ENCODE assay signal across 15 cellular contexts in genomic region chr18:79531386-79531785, GRCh38.
"Had no signal": no experiment of that assay in that cellular context is flagged by ENCODE, and none has a peak within 500 bp of the region (broad histone marks: within the 10 kb centered on the region; RNA-seq: fewer than 3 reads in every experiment).

No MANE protein-coding gene starts in this region.

- ATAC-seq: activated CD8-positive, alpha-beta memory T cell treated with anti-CD3 and anti-CD28 coated beads, Interleukin-2, amount 10 ng/mL, durations not matched to agents 7 days and 5 days; gastroesophageal sphincter; left lobe of liver; natural killer cell had no signal

- DNase-seq: activated CD4-positive, alpha-beta T cell treated with anti-CD3 and anti-CD28 coated beads, Interleukin-2, amount 50 U/mL, for 48 hours; activated CD8-positive, alpha-beta memory T cell treated with anti-CD3 and anti-CD28 coated beads, Interleukin-2, amount 10 ng/mL, durations not matched to agents 7 days and 5 days; activated naive CD4-positive, alpha-beta T cell treated with anti-CD3 and anti-CD28 coated beads, Interleukin-2, amount 10 ng/mL, durations not matched to agents 7 days and 5 days; erythroblast; natural killer cell had no signal

- H3K9me3 Mint-ChIP-seq: activated naive CD4-positive, alpha-beta T cell treated with anti-CD3 and anti-CD28 coated beads, Interleukin-2, amount 10 ng/mL, durations not matched to agents 7 days and 5 days; memory B cell; natural killer cell; stimulated activated naive CD8-positive, alpha-beta T cell treated with anti-CD3 and anti-CD28 coated beads, Interleukin-15, Interleukin-2, amounts not matched to agents 100 ng/mL and 50 ng/mL, for 24 hours had no signal

- H3K27me3 Mint-ChIP-seq: memory B cell; stimulated activated naive CD8-positive, alpha-beta T cell treated with anti-CD3 and anti-CD28 coated beads, Interleukin-15, Interleukin-2, amounts not matched to agents 100 ng/mL and 50 ng/mL, for 24 hours had no signal

- H3K27ac ChIP-seq: adrenal gland, cardiac muscle cell, gastroesophageal sphincter, right atrium auricular region, suprapubic skin, upper lobe of left lung had no signal

- H3K27me3 ChIP-seq: adrenal gland, cardiac muscle cell, right atrium auricular region, suprapubic skin, upper lobe of left lung had no signal

- H3K36me3 Mint-ChIP-seq: natural killer cell had no signal

- H3K4me1 Mint-ChIP-seq: natural killer cell had no signal

- H3K4me1 ChIP-seq: adrenal gland had no signal

- H3K4me3 ChIP-seq: adrenal gland, cardiac muscle cell, gastroesophageal sphincter, right atrium auricular region, smooth muscle cell, suprapubic skin, upper lobe of left lung had no signal

- H3K9me3 ChIP-seq: adrenal gland, gastroesophageal sphincter, right atrium auricular region, suprapubic skin, upper lobe of left lung had no signal

- H3K27ac Mint-ChIP-seq: activated CD8-positive, alpha-beta memory T cell treated with anti-CD3 and anti-CD28 coated beads, Interleukin-2, amount 10 ng/mL, durations not matched to agents 7 days and 5 days; activated naive CD4-positive, alpha-beta T cell treated with anti-CD3 and anti-CD28 coated beads, Interleukin-2, amount 10 ng/mL, durations not matched to agents 7 days and 5 days; memory B cell; natural killer cell; stimulated activated naive CD8-positive, alpha-beta T cell treated with anti-CD3 and anti-CD28 coated beads, Interleukin-15, Interleukin-2, amounts not matched to agents 100 ng/mL and 50 ng/mL, for 24 hours had no signal

- H3K4me3 Mint-ChIP-seq: activated CD8-positive, alpha-beta memory T cell treated with anti-CD3 and anti-CD28 coated beads, Interleukin-2, amount 10 ng/mL, durations not matched to agents 7 days and 5 days; activated naive CD4-positive, alpha-beta T cell treated with anti-CD3 and anti-CD28 coated beads, Interleukin-2, amount 10 ng/mL, durations not matched to agents 7 days and 5 days; memory B cell; natural killer cell; stimulated activated naive CD8-positive, alpha-beta T cell treated with anti-CD3 and anti-CD28 coated beads, Interleukin-15, Interleukin-2, amounts not matched to agents 100 ng/mL and 50 ng/mL, for 24 hours had no signal
